1 cellular context compared by ENCODE assay signal in genomic region chr9:71783120-71783523, GRCh38.
TF ChIP-seq lines count a peak whose summit lies in the region.

No MANE protein-coding gene starts in this region.

TF ChIP-seq in HepG2, 621 proteins besides CTCF, POLR2A, EP300 and RAD21 (continued from another document and continues in another):
- TF ChIP-seq, protein P1, sequence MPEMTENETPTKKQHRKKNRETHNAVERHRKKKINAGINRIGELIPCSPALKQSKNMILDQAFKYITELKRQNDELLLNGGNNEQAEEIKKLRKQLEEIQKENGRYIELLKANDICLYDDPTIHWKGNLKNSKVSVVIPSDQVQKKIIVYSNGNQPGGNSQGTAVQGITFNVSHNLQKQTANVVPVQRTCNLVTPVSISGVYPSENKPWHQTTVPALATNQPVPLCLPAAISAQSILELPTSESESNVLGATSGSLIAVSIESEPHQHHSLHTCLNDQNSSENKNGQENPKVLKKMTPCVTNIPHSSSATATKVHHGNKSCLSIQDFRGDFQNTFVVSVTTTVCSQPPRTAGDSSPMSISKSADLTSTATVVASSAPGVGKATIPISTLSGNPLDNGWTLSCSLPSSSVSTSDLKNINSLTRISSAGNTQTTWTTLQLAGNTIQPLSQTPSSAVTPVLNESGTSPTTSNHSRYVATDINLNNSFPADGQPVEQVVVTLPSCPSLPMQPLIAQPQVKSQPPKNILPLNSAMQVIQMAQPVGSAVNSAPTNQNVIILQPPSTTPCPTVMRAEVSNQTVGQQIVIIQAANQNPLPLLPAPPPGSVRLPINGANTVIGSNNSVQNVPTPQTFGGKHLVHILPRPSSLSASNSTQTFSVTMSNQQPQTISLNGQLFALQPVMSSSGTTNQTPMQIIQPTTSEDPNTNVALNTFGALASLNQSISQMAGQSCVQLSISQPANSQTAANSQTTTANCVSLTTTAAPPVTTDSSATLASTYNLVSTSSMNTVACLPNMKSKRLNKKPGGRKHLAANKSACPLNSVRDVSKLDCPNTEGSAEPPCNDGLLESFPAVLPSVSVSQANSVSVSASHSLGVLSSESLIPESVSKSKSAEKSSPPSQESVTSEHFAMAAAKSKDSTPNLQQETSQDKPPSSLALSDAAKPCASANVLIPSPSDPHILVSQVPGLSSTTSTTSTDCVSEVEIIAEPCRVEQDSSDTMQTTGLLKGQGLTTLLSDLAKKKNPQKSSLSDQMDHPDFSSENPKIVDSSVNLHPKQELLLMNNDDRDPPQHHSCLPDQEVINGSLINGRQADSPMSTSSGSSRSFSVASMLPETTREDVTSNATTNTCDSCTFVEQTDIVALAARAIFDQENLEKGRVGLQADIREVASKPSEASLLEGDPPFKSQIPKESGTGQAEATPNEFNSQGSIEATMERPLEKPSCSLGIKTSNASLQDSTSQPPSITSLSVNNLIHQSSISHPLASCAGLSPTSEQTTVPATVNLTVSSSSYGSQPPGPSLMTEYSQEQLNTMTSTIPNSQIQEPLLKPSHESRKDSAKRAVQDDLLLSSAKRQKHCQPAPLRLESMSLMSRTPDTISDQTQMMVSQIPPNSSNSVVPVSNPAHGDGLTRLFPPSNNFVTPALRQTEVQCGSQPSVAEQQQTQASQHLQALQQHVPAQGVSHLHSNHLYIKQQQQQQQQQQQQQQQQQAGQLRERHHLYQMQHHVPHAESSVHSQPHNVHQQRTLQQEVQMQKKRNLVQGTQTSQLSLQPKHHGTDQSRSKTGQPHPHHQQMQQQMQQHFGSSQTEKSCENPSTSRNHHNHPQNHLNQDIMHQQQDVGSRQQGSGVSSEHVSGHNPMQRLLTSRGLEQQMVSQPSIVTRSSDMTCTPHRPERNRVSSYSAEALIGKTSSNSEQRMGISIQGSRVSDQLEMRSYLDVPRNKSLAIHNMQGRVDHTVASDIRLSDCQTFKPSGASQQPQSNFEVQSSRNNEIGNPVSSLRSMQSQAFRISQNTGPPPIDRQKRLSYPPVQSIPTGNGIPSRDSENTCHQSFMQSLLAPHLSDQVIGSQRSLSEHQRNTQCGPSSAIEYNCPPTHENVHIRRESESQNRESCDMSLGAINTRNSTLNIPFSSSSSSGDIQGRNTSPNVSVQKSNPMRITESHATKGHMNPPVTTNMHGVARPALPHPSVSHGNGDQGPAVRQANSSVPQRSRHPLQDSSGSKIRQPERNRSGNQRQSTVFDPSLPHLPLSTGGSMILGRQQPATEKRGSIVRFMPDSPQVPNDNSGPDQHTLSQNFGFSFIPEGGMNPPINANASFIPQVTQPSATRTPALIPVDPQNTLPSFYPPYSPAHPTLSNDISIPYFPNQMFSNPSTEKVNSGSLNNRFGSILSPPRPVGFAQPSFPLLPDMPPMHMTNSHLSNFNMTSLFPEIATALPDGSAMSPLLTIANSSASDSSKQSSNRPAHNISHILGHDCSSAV (CRISPR knock-in tag; IDR thresholded peaks at IDR 0.05; ENCODE audit: borderline replicate concordance), result no peak
- TF ChIP-seq GMEB1 (CRISPR knock-in tag; IDR thresholded peaks at IDR 0.05; ENCODE audit: borderline replicate concordance) (no peak), ZZZ3 (CRISPR knock-in tag; IDR thresholded peaks at IDR 0.05; ENCODE audit: borderline replicate concordance) (no peak), ZNF430 (CRISPR knock-in tag; IDR thresholded peaks at IDR 0.05) (no peak), JARID2 (CRISPR knock-in tag; IDR thresholded peaks at IDR 0.05; ENCODE audit: insufficient replicate concordance) (no peak), MEIS1 (CRISPR knock-in tag; IDR thresholded peaks at IDR 0.05; ENCODE audit: borderline replicate concordance) (no peak), AHR (CRISPR knock-in tag; IDR thresholded peaks at IDR 0.05) (no peak), ZNF674 (CRISPR knock-in tag; IDR thresholded peaks at IDR 0.05; ENCODE audit: low read depth) (no peak), RELA (CRISPR knock-in tag; IDR thresholded peaks at IDR 0.05) (no peak), HINFP (CRISPR knock-in tag; IDR thresholded peaks at IDR 0.05; ENCODE audit: low read depth) (no peak), ZNF558 (CRISPR knock-in tag; IDR thresholded peaks at IDR 0.05; ENCODE audit: borderline replicate concordance) (no peak), ZBTB25 (CRISPR knock-in tag; IDR thresholded peaks at IDR 0.05) (no peak), TFDP1 (CRISPR knock-in tag; IDR thresholded peaks at IDR 0.05; ENCODE audit: borderline replicate concordance) (no peak), ZNF672 (CRISPR knock-in tag; IDR thresholded peaks at IDR 0.05) (no peak), KDM2A (CRISPR knock-in tag; IDR thresholded peaks at IDR 0.05; ENCODE audit: borderline replicate concordance, low read depth) (peak; percentile 29; the same call in 1 of the 2 replicates), RFXAP (CRISPR knock-in tag; IDR thresholded peaks at IDR 0.05; ENCODE audit: borderline replicate concordance) (no peak), BCL6 (CRISPR knock-in tag; IDR thresholded peaks at IDR 0.05) (0 out of 2 replicates have a peak, but pooled peaks have one; percentile 18), ZNF567 (CRISPR knock-in tag; IDR thresholded peaks at IDR 0.05; ENCODE audit: borderline replicate concordance) (0 out of 2 replicates have a peak, but pooled peaks have one; percentile 45), ZNF556 (CRISPR knock-in tag; IDR thresholded peaks at IDR 0.05; ENCODE audit: borderline replicate concordance) (no peak), KAT8 (CRISPR knock-in tag; IDR thresholded peaks at IDR 0.05) (peak; percentile 22; the same call in 1 of the 2 replicates), TCF7 (IDR thresholded peaks at IDR 0.05; ENCODE audit: low read depth) (no peak), ZNF878 (CRISPR knock-in tag; IDR thresholded peaks at IDR 0.05) (peak; percentile 40; the same call in 1 of the 2 replicates), IKZF4 (CRISPR knock-in tag; IDR thresholded peaks at IDR 0.05; ENCODE audit: borderline replicate concordance, low read depth, not compliant biosample characterization) (peak; percentile 23), CEBPG (CRISPR knock-in tag; IDR thresholded peaks at IDR 0.05) (no peak), ZNF354B (CRISPR knock-in tag; IDR thresholded peaks at IDR 0.05) (no peak), TFAP4 (IDR thresholded peaks at IDR 0.05; ENCODE audit: borderline replicate concordance, low read depth) (no peak), TSC22D2 (CRISPR knock-in tag; IDR thresholded peaks at IDR 0.05; ENCODE audit: borderline replicate concordance) (no peak), NFYC (CRISPR knock-in tag; IDR thresholded peaks at IDR 0.05) (no peak), DNMT3B (CRISPR knock-in tag; conservative IDR thresholded peaks at IDR 0.05) (no peak), RNF2 (conservative IDR thresholded peaks at IDR 0.05; ENCODE audit: low read depth) (0 out of 2 replicates have a peak, but pooled peaks have one; percentile 26), IKZF5 (CRISPR knock-in tag; IDR thresholded peaks at IDR 0.05) (no peak), ZNF709 (CRISPR knock-in tag; IDR thresholded peaks at IDR 0.05) (no peak), IRX3 (CRISPR knock-in tag; IDR thresholded peaks at IDR 0.05; ENCODE audit: borderline replicate concordance, low read depth) (no peak), NFE2L2 (IDR thresholded peaks at IDR 0.05; ENCODE audit: low read length) (no peak), SKI (IDR thresholded peaks at IDR 0.05; ENCODE audit: partially characterized antibody) (no peak), ZNF792 (CRISPR knock-in tag; IDR thresholded peaks at IDR 0.05) (0 out of 2 replicates have a peak, but pooled peaks have one; percentile 45), MEF2D (CRISPR knock-in tag; IDR thresholded peaks at IDR 0.05) (0 out of 2 replicates have a peak, but pooled peaks have one; percentile 40), HNRNPH1 (optimal IDR thresholded peaks at IDR 0.05; ENCODE audit: low read depth, low read length) (no peak), THAP11 (CRISPR knock-in tag; IDR thresholded peaks at IDR 0.05) (no peak), TAF1 (CRISPR knock-in tag; IDR thresholded peaks at IDR 0.05) (no peak)
- TF ChIP-seq, protein P2, sequence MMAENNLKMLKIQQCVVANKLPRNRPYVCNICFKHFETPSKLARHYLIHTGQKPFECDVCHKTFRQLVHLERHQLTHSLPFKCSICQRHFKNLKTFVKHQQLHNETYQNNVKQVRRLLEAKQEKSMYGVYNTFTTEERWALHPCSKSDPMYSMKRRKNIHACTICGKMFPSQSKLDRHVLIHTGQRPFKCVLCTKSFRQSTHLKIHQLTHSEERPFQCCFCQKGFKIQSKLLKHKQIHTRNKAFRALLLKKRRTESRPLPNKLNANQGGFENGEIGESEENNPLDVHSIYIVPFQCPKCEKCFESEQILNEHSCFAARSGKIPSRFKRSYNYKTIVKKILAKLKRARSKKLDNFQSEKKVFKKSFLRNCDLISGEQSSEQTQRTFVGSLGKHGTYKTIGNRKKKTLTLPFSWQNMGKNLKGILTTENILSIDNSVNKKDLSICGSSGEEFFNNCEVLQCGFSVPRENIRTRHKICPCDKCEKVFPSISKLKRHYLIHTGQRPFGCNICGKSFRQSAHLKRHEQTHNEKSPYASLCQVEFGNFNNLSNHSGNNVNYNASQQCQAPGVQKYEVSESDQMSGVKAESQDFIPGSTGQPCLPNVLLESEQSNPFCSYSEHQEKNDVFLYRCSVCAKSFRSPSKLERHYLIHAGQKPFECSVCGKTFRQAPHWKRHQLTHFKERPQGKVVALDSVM (CRISPR knock-in tag; IDR thresholded peaks at IDR 0.05), result no peak
- TF ChIP-seq, protein P3, sequence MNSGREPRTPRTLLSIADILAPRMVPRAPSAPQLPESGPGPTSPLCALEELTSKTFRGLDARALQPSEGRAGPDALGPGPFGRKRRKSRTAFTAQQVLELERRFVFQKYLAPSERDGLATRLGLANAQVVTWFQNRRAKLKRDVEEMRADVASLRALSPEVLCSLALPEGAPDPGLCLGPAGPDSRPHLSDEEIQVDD (CRISPR knock-in tag; IDR thresholded peaks at IDR 0.05; ENCODE audit: borderline replicate concordance), result 0 out of 2 replicates have a peak, but pooled peaks have one; percentile 26
- TF ChIP-seq, protein P4, sequence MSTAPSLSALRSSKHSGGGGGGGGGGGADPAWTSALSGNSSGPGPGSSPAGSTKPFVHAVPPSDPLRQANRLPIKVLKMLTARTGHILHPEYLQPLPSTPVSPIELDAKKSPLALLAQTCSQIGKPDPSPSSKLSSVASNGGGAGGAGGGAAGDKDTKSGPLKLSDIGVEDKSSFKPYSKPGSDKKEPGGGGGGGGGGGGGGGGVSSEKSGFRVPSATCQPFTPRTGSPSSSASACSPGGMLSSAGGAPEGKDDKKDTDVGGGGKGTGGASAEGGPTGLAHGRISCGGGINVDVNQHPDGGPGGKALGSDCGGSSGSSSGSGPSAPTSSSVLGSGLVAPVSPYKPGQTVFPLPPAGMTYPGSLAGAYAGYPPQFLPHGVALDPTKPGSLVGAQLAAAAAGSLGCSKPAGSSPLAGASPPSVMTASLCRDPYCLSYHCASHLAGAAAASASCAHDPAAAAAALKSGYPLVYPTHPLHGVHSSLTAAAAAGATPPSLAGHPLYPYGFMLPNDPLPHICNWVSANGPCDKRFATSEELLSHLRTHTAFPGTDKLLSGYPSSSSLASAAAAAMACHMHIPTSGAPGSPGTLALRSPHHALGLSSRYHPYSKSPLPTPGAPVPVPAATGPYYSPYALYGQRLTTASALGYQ (CRISPR knock-in tag; IDR thresholded peaks at IDR 0.05), result no peak
